ENCODE assay signal across 9 cellular contexts in the genomic region with DNA sequence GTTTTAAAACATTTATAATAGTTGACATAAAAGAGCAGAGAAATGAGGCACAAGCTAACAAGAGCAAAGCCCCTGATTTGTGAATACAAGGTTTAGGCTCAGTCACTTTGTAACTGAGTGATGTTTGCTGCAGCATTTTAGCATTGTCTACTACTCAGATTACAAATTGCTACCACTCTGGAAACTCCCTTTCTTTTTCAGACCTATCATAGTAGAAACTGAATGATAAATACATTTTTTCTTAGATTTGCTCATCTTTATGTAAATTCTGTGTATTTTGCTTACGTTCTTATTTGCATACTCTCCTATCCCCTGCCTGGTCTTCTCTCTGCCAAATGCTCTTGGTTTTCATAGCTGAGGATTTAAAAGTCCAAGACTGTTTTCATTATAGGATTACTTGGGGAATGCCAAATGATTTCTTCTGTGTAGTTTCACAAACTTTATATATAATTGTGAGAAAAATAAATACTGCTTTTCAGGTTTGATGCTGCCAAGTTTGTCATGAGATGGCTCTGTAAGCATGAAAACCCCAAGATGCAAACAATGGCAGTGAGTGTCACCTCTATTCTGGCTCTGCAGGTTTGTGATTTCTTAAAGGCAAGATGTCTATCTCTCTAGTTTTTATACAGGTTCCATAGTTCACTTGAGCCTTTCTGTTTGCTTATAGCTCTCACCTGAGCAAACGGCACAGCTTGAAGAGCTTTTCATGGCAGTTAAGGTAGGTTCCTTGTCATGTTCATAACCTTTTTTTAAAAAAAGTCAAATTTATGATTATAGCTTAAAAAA. TPM values are rescaled to one million over a fixed set of nuclear protein-coding genes. Genes with fewer than 3 reads are reported as not detected.
DNase-seq lines count a peak whose midpoint lies in the region; ATAC-seq and TF ChIP-seq lines count a peak whose summit lies in the region.
"Had no signal": no experiment of that assay in that cellular context is flagged by ENCODE, and none has a peak within 500 bp of the region (broad histone marks: within the 10 kb centered on the region; RNA-seq: fewer than 3 reads in every experiment).

No MANE protein-coding gene starts in this region.

- CTCF ChIA-PET in PC-3 (lab: Charles Lee): interaction anchor here (0.6 kb wide), 1 partner anchor 865 kb away, joined by 4 read pairs; no protein-coding TSS in a partner anchor

- H2AFZ ChIP-seq in PC-3 (ENCODE audit: low read length): no peak overlapping the region

- no peaks in the 10 kb centered on the region for H3F3A ChIP-seq in PC-3 (ENCODE audit: low read length, unreplicated experiment)

- WGBS in body of pancreas, 2 donors: 54 to 61% methylated on average over 2 of the region's 2 CpGs

- no peaks in the 10 kb centered on the region for H3K79me2 ChIP-seq in PC-3 (ENCODE audit: low read length)

- H3K27ac ChIP-seq in PC-3 (ENCODE audit: low read length): peak overlapping the region; percentile 16; the same call in 1 of the 2 replicates
- no peak overlapping the region for H3K27ac ChIP-seq in body of pancreas

- H4K20me1 ChIP-seq in PC-3 (ENCODE audit: low read length): no peaks in the 10 kb centered on the region

- POLR2A ChIA-PET in PC-3 (lab: Charles Lee; ENCODE audit: unreplicated experiment): no interaction called here

- BruUV-seq in PC-3 (replicated peaks; lab: Mats Ljungman, UMichigan): no TSS peak

- TF ChIP-seq CTCF in PC-3 (conservative IDR thresholded peaks at IDR 0.05; ENCODE audit: low read depth, low read length) (no peak), body of pancreas (IDR thresholded peaks at IDR 0.05) (no peak)

- no peak overlapping the region for H3K4me2 ChIP-seq in PC-3 (ENCODE audit: low read length)

- TF ChIP-seq POLR2A in body of pancreas (IDR thresholded peaks at IDR 0.05): no peak

- no peak overlapping the region for H3K9ac ChIP-seq in PC-3 (ENCODE audit: low read length)

- DNase-seq in PC-3: peak; percentile 8
- no peak for DNase-seq in NCI-H2081 treated with DMSO at 0.1 percent for 48 hours (lab: John Stamatoyannopoulos, UW)
- DNase-seq in pons (ENCODE audit: low spot score): no peak
- no peak for DNase-seq in body of pancreas
- DNase-seq in medulla oblongata (ENCODE audit: extremely low spot score): no peak
- DNase-seq: activated CD4-positive, alpha-beta T cell treated with anti-CD3 and anti-CD28 coated beads for 48 hours had no signal

- H3K4me3 ChIP-seq in PC-3 (ENCODE audit: low read length) (no peak overlapping the region), body of pancreas (no peak overlapping the region)

- H3K9me3 ChIP-seq in PC-3 (ENCODE audit: low read length) (no peaks in the 10 kb centered on the region), body of pancreas (no peaks in the 10 kb centered on the region)

- H3K27me3 ChIP-seq in PC-3 (ENCODE audit: low read length) (no peaks in the 10 kb centered on the region), body of pancreas (no peaks in the 10 kb centered on the region)

- H3K4me1 ChIP-seq in PC-3 (ENCODE audit: insufficient read depth, low read length) (no peaks in the 10 kb centered on the region), body of pancreas (no peaks in the 10 kb centered on the region)

- H3K36me3 ChIP-seq in PC-3 (ENCODE audit: low read depth, low read length) (no peaks in the 10 kb centered on the region), body of pancreas (replicated peaks in 1 of 2; ENCODE audit: insufficient read depth in 1 of 2, low read depth in 2 of 2) (no peaks in the 10 kb centered on the region)

- no peaks in the 10 kb centered on the region for H3K9me2 ChIP-seq in PC-3 (replicated peaks; ENCODE audit: low read length)

- intact Hi-C loops in PC-3 (cut with micrococcal nuclease) (no loop called here), body of pancreas (cut with DNase I) (no loop called here)

- peak; percentile 84 for ATAC-seq in GM18498 (IDR thresholded peaks at IDR 0.05; ENCODE audit: unreplicated experiment)
- ATAC-seq in GM19397 (IDR thresholded peaks at IDR 0.05; ENCODE audit: unreplicated experiment): peak; percentile 86
- ATAC-seq in HG03039 (IDR thresholded peaks at IDR 0.05; ENCODE audit: unreplicated experiment): peak; percentile 88
- ATAC-seq in PC-3: peak; percentile 31; the same call in 1 of the 2 replicates
- ATAC-seq in body of pancreas: no peak

RNA-seq across cellular contexts. Expression of a gene that starts 24.7 kb away (rescaled TPM):
- total RNA-seq in PC-3 (2014; rRNA removed): 0.40 and 0.47 TPM in 2 replicates
- total RNA-seq in body of pancreas: not detected

RNA-seq across cellular contexts. Expression of a gene that starts 54.3 kb away (rescaled TPM):
- 112 and 124 TPM in 2 replicates for total RNA-seq in PC-3 (2014; rRNA removed)
- total RNA-seq in body of pancreas: 100 to 1,000 TPM; 143 to 189 TPM

RNA-seq across cellular contexts. Expression of a gene that starts 59.8 kb away (rescaled TPM):
- 97.5 and 106 TPM in 2 replicates for total RNA-seq in PC-3 (2014; rRNA removed)
- 10 to 100 TPM; 87.4 to 90.3 TPM for total RNA-seq in body of pancreas
